ENCODE assay signal across 12 cellular contexts in the genomic region with DNA sequence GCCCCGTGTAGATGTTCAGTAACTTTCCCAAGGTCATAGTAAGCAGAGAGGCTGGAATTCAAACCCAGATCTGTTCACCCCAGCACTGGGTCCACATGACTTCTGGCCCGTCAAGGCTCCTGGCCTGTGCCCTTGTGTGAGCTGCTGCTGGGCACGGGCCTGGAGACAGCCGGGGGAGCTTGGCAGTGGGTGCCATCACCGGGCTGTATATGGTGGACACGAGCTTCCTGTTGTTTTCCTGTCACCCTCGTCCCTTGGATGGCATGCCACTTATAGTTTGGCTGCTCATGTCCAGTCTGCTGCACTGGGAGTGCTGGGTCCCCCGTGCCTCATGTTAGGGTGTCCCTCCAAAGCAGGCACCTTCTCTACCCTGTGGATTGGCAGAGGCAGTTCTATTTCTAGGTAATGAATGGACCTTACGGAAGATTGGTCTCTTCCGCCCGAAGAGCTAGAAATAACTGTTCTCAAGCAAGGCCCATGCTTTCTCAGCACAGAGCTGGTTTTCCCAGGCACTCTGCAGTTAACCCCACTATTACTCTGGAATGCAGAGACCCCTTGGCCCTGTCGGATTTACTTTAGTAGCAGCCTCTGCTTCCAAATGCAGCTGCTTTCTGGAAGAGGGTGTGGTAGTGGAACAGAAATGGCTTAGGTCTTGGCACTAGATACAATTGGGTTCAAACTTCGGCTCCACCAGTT. TPM values are rescaled to one million over a fixed set of nuclear protein-coding genes. Genes with fewer than 3 reads are reported as not detected.
DNase-seq lines count a peak whose midpoint lies in the region; ATAC-seq, FAIRE-seq and TF ChIP-seq lines count a peak whose summit lies in the region.
"Had no signal": no experiment of that assay in that cellular context is flagged by ENCODE, and none has a peak within 500 bp of the region (broad histone marks: within the 10 kb centered on the region; RNA-seq: fewer than 3 reads in every experiment).

No MANE protein-coding gene starts in this region.

- no peak overlapping the region for H2BK120ac ChIP-seq in trophoblast cell (ENCODE audit: insufficient read depth, low read length, poor library complexity)

- H3K27ac Mint-ChIP-seq in CD14-positive monocyte: peak overlapping the region; percentile 76 to 94 (median 90)

- WGBS in esophagus squamous epithelium, 2 donors: 37 to 55% methylated on average over 3 to 7 of the region's 13 CpGs
- WGBS in trophoblast cell (ENCODE audit: extremely low coverage, insufficient coverage, insufficient read length): no CpG with 5 or more reads among the region's 13 CpGs

- H3K79me1 ChIP-seq in trophoblast cell (ENCODE audit: low read length): no peaks in the 10 kb centered on the region

- no peak overlapping the region for H3K4ac ChIP-seq in trophoblast cell (ENCODE audit: low read depth, low read length)

- no peaks in the 10 kb centered on the region for H3K9me3 Mint-ChIP-seq in CD14-positive monocyte
- H3K9me3 Mint-ChIP-seq: brain; T-helper 2 cell treated with Interferon-gamma antibody and Interleukin-4, amounts not matched to agents 5 μg/mL and 100 μg/mL, for 36 hours had no signal

- H2AK5ac ChIP-seq in trophoblast cell (ENCODE audit: low read length): no peak overlapping the region

- H3K27ac ChIP-seq in RWPE1 (peak overlapping the region; percentile 98), esophagus squamous epithelium (peak overlapping the region; percentile 68 to 95 (median 84)), trophoblast cell (ENCODE audit: low read depth, low read length) (no peak overlapping the region)

- H3K23ac ChIP-seq in trophoblast cell (ENCODE audit: low read length): no peak overlapping the region

- H3K4me3 ChIP-seq in esophagus squamous epithelium (no peak overlapping the region), trophoblast cell (ENCODE audit: low read depth, low read length) (no peak overlapping the region)
- H3K4me3 ChIP-seq: psoas muscle had no signal

- no peak overlapping the region for H3K4me2 ChIP-seq in trophoblast cell (ENCODE audit: low read length)

- no peak overlapping the region for H4K8ac ChIP-seq in trophoblast cell (ENCODE audit: low read depth, low read length)

- ATAC-seq in GM19467 (IDR thresholded peaks at IDR 0.05; ENCODE audit: unreplicated experiment): no peak

- DNase-seq in CD14-positive monocyte (ENCODE audit: low spot score) (no peak), RWPE1 (ENCODE audit: low spot score) (no peak), esophagus squamous epithelium (lab: John Stamatoyannopoulos, UW) (no peak), trophoblast cell (no peak), D721Med (ENCODE audit: insufficient read length, low spot score) (no peak), ureter (ENCODE audit: low spot score) (no peak), SKM-1 treated with dmso at 0.1 percent for 144 hours (lab: John Stamatoyannopoulos, UW; ENCODE audit: unreplicated experiment) (no peak)
- DNase-seq: NCI-H2081 had no signal

- H3K4me1 ChIP-seq in esophagus squamous epithelium: peaks cover 40 to 98% (median 78%) of the 10 kb centered on the region in 3 donors
- peaks cover 21 to 28% of the 10 kb centered on the region in 2 experiments for H3K4me1 ChIP-seq in trophoblast cell (ENCODE audit: control insufficient read depth in 1 of 2, insufficient read depth in 2 of 2, low read length in 2 of 2)

- no peaks in the 10 kb centered on the region for H3K79me2 ChIP-seq in trophoblast cell (ENCODE audit: control insufficient read depth, insufficient read depth, low read length, poor library complexity)

- no peak overlapping the region for H2AFZ ChIP-seq in trophoblast cell (ENCODE audit: insufficient read depth, low read length, poor library complexity)

- peaks cover 0 to 63% (median 0%) of the 10 kb centered on the region in 3 donors for H3K36me3 ChIP-seq in esophagus squamous epithelium
- H3K36me3 ChIP-seq in trophoblast cell (ENCODE audit: control insufficient read depth in 1 of 2, insufficient read depth in 2 of 2, low read length in 2 of 2): peaks cover 15 to 17% of the 10 kb centered on the region in 2 experiments

- peaks cover 0 to 6% (median 2%) of the 10 kb centered on the region in 3 donors for H3K27me3 Mint-ChIP-seq in CD14-positive monocyte (ENCODE audit: low read depth in 3 of 3)
- H3K27me3 Mint-ChIP-seq: brain had no signal

- TF ChIP-seq POLR2A in esophagus squamous epithelium (IDR thresholded peaks at IDR 0.05): no peak

- H3K36me3 Mint-ChIP-seq in CD14-positive monocyte: peaks cover 53 to 77% of the 10 kb centered on the region in 2 donors
- H3K36me3 Mint-ChIP-seq: brain had no signal

- peak overlapping the region; percentile 10 for H3K18ac ChIP-seq in trophoblast cell (ENCODE audit: low read length)

- H4K91ac ChIP-seq in trophoblast cell (ENCODE audit: low read depth, low read length): no peak overlapping the region

- no peak overlapping the region for H3K4me3 Mint-ChIP-seq in CD14-positive monocyte
- H3K4me3 Mint-ChIP-seq: brain had no signal

- intact Hi-C loops in CD14-positive monocyte (cut with micrococcal nuclease): no loop called here
- intact Hi-C loops in esophagus squamous epithelium (cut with DNase I): no loop called here

- H2BK5ac ChIP-seq in trophoblast cell (ENCODE audit: low read depth, low read length, poor library complexity): no peak overlapping the region

- no peak overlapping the region for H4K12ac ChIP-seq in trophoblast cell (ENCODE audit: low read depth, low read length)

- no peak overlapping the region for H2BK12ac ChIP-seq in trophoblast cell (ENCODE audit: low read length)

- H3K9me3 ChIP-seq in esophagus squamous epithelium (no peaks in the 10 kb centered on the region), trophoblast cell (ENCODE audit: insufficient read depth, low read depth, low read length) (no peaks in the 10 kb centered on the region)
- H3K9me3 ChIP-seq: psoas muscle had no signal

- H3K9ac ChIP-seq in trophoblast cell (ENCODE audit: low read length): no peak overlapping the region

- H3K27me3 ChIP-seq in esophagus squamous epithelium: no peaks in the 10 kb centered on the region
- no peaks in the 10 kb centered on the region for H3K27me3 ChIP-seq in trophoblast cell (ENCODE audit: insufficient read depth, low read length)

- H3K14ac ChIP-seq in trophoblast cell (ENCODE audit: low read length): no peak overlapping the region

- CTCF ChIA-PET in RWPE1 (lab: Yijun Ruan, JAX): interaction anchor here (1.9 kb wide), 1 partner anchor 23 kb away, joined by 8 read pairs; no protein-coding TSS in a partner anchor

- no peak for FAIRE-seq in D721Med (lab: Jason Lieb, UNC)

- no peak for TF ChIP-seq CTCF in CD14-positive monocyte (IDR thresholded peaks at IDR 0.05)
- no peak for TF ChIP-seq CTCF in RWPE1 (conservative IDR thresholded peaks at IDR 0.05; ENCODE audit: low read depth)
- no peak for TF ChIP-seq CTCF in esophagus squamous epithelium (IDR thresholded peaks at IDR 0.05)
- no peak for TF ChIP-seq CTCF in D721Med (IDR thresholded peaks at IDR 0.05; ENCODE audit: insufficient read depth, missing control alignments)

- POLR2A ChIA-PET in RWPE1 (lab: Yijun Ruan, JAX; ENCODE audit: low non-redundant PET): no interaction called here

- peaks cover 56% of the 10 kb centered on the region for H3K4me1 Mint-ChIP-seq in CD14-positive monocyte

RNA-seq across cellular contexts. Expression of a gene that starts 44.3 kb away (rescaled TPM):
- polyA plus RNA-seq in CD14-positive monocyte: 10 to 100 TPM; 12.1 to 14.6 TPM
- total RNA-seq in esophagus squamous epithelium (10 to 100 TPM; 24.8 to 44.0 (median 34.8) TPM), ureter (41.7 TPM)
- 35.5 and 36.8 TPM in 2 replicates for polyA plus RNA-seq in trophoblast cell (2013)
